Comparison of ENCODE assay signal across 11 cellular contexts in genomic region chr15:55197719-55198118, GRCh38. TPM values are rescaled to one million over a fixed set of nuclear protein-coding genes. Genes with fewer than 3 reads are reported as not detected.
DNase-seq lines count a peak whose midpoint lies in the region; ATAC-seq, FAIRE-seq and TF ChIP-seq lines count a peak whose summit lies in the region.
"Had no signal": no experiment of that assay in that cellular context is flagged by ENCODE, and none has a peak within 500 bp of the region (broad histone marks: within the 10 kb centered on the region; RNA-seq: fewer than 3 reads in every experiment).

No MANE protein-coding gene starts in this region.

- H3K4me1 Mint-ChIP-seq in Calu3 (ENCODE audit: low read depth, unreplicated experiment): no peaks in the 10 kb centered on the region

- peaks cover 5% of the 10 kb centered on the region for H3K9me3 Mint-ChIP-seq in Calu3 (ENCODE audit: low read depth, unreplicated experiment)

- H3K36me3 ChIP-seq in BLaER1: peaks cover 7% of the 10 kb centered on the region
- H3K36me3 ChIP-seq in OCI-LY1 (ENCODE audit: insufficient read depth, low read length): peaks cover 22% of the 10 kb centered on the region; the same call in 1 of the 2 replicates
- no peaks in the 10 kb centered on the region for H3K36me3 ChIP-seq in esophagus (ENCODE audit: control insufficient read depth in 2 of 2, insufficient read depth in 2 of 2, low read length in 1 of 2)
- H3K36me3 ChIP-seq in pancreas: no peaks in the 10 kb centered on the region

- no peak overlapping the region for H3K4me3 Mint-ChIP-seq in Calu3 (ENCODE audit: low read depth, unreplicated experiment)

- 43 to 54% methylated on average over 4 of the region's 4 CpGs for WGBS in esophagus, 2 donors
- WGBS in pancreas, 2 donors: 25 to 32% methylated on average over 4 of the region's 4 CpGs

- ATAC-seq in pancreas (peak in 1 of 4 donors; percentile 1), GM19023 (IDR thresholded peaks at IDR 0.05; ENCODE audit: unreplicated experiment) (no peak)

- FAIRE-seq in pancreas (lab: Jason Lieb, UNC): no peak

- peaks cover 40% of the 10 kb centered on the region for H3K79me2 ChIP-seq in OCI-LY1 (ENCODE audit: insufficient read depth, low read length)

- no peaks in the 10 kb centered on the region for H3F3A ChIP-seq in OCI-LY1 (ENCODE audit: insufficient read depth, low read length)

- peak overlapping the region; percentile 35 for H2AFZ ChIP-seq in OCI-LY1 (ENCODE audit: low read length)

- no TSS peak for BruUV-seq in Calu3 (replicated peaks; lab: Mats Ljungman, UMichigan)

- H3K4me1 ChIP-seq in BLaER1 (peaks cover 37% of the 10 kb centered on the region), OCI-LY1 (ENCODE audit: insufficient read depth, low read length, severe bottlenecking) (peaks cover 38% of the 10 kb centered on the region), esophagus (ENCODE audit: control insufficient read depth in 2 of 2, insufficient read depth in 2 of 2, low read length in 1 of 2) (peaks cover 0 to 2% of the 10 kb centered on the region in 2 donors), pancreas (peaks cover 17 to 25% (median 20%) of the 10 kb centered on the region in 3 donors)

- CTCF ChIA-PET in Calu3 (lab: Charles Lee): interaction anchor here (1.0 to 1.3 kb wide), 2 partner anchors 14 to 142 kb away, joined by 3 to 4 read pairs; no protein-coding TSS in a partner anchor

- no peak for DNase-seq in pancreas
- no peak for DNase-seq in Kasumi-1 (lab: John Stamatoyannopoulos, UW)
- DNase-seq in Calu3: no peak
- no peak for DNase-seq in activated CD4-positive, alpha-beta T cell treated with anti-CD3 and anti-CD28 coated beads, Interleukin-2, amount 50 U/mL, for 1 hour
- DNase-seq: DMS79 had no signal

- H3K9me3 ChIP-seq in BLaER1: peaks cover 14% of the 10 kb centered on the region
- H3K9me3 ChIP-seq in OCI-LY1 (ENCODE audit: low read length): no peaks in the 10 kb centered on the region
- no peaks in the 10 kb centered on the region for H3K9me3 ChIP-seq in esophagus (ENCODE audit: control insufficient read depth in 2 of 2, insufficient read depth in 1 of 2, low read depth in 1 of 2, low read length in 1 of 2)
- no peaks in the 10 kb centered on the region for H3K9me3 ChIP-seq in pancreas

- H3K27me3 ChIP-seq in BLaER1: no peaks in the 10 kb centered on the region
- no peaks in the 10 kb centered on the region for H3K27me3 ChIP-seq in OCI-LY1 (ENCODE audit: insufficient read depth, low read length)
- H3K27me3 ChIP-seq in esophagus (ENCODE audit: control insufficient read depth in 1 of 2, insufficient read depth in 2 of 2, low read length in 2 of 2): no peaks in the 10 kb centered on the region
- no peaks in the 10 kb centered on the region for H3K27me3 ChIP-seq in pancreas

- H3K4me2 ChIP-seq in BLaER1: peak overlapping the region; percentile 89
- peak overlapping the region; percentile 72 for H3K4me2 ChIP-seq in OCI-LY1 (ENCODE audit: low read length)

- intact Hi-C loops in pancreas (cut with DNase I) (no loop called here), Calu3 (cut with micrococcal nuclease; ENCODE audit: unreplicated experiment) (loop anchor here (5.0 kb wide), 1 partner anchor 210 kb away; the partner anchor contains the start of genes CCPG1 and PIERCE2)

- H3K4me3 ChIP-seq in BLaER1 (peak overlapping the region; percentile 82), OCI-LY1 (ENCODE audit: low read depth, low read length, poor library complexity, severe bottlenecking) (peak overlapping the region; percentile 93), esophagus (ENCODE audit: low read depth in 1 of 2, low read length in 2 of 2) (peak overlapping the region; percentile 92 to 94), pancreas (peak overlapping the region; percentile 66 to 86 (median 74))

- H3K27ac ChIP-seq in BLaER1: peak overlapping the region; percentile 97
- H3K27ac ChIP-seq in OCI-LY1 (ENCODE audit: low read depth, low read length, poor library complexity, severe bottlenecking): peak overlapping the region; percentile 93
- no peak overlapping the region for H3K27ac ChIP-seq in esophagus (ENCODE audit: low read depth in 2 of 2, low read length in 1 of 2)
- peak overlapping the region in 3 of 4 donors; percentile 69 to 94 (median 89) for H3K27ac ChIP-seq in pancreas

- H3K9me2 ChIP-seq in OCI-LY1 (ENCODE audit: low read depth, low read length): no peaks in the 10 kb centered on the region

- H3K36me3 Mint-ChIP-seq in Calu3 (ENCODE audit: insufficient read depth, unreplicated experiment): no peaks in the 10 kb centered on the region

- no peak overlapping the region for H3K27ac Mint-ChIP-seq in Calu3 (ENCODE audit: unreplicated experiment)
- H3K27ac Mint-ChIP-seq: T-helper 1 cell treated with Interleukin-12 subunit alpha and Interleukin-12 subunit beta and Interleukin-4 antibody, amounts not matched to agents 30 μg/mL and 1 μg/mL, for 36 hours had no signal

- H3K9ac ChIP-seq in BLaER1 (peak overlapping the region; percentile 97), OCI-LY1 (ENCODE audit: low read length) (peak overlapping the region; percentile 75)

- H3K27me3 Mint-ChIP-seq in Calu3 (ENCODE audit: unreplicated experiment): no peaks in the 10 kb centered on the region
- H3K27me3 Mint-ChIP-seq: activated naive CD4-positive, alpha-beta T cell treated with anti-CD3 and anti-CD28 coated beads, Interleukin-2, amount 50 U/mL, for 24 hours had no signal

- no peak for TF ChIP-seq CTCF in OCI-LY1 (IDR thresholded peaks at IDR 0.05; ENCODE audit: low read length)
- TF ChIP-seq CTCF in pancreas (IDR thresholded peaks at IDR 0.05): no peak
- TF ChIP-seq CTCF in Calu3 (IDR thresholded peaks at IDR 0.05; ENCODE audit: unreplicated experiment): no peak

- peaks cover 32% of the 10 kb centered on the region for H4K20me1 ChIP-seq in BLaER1
- H4K20me1 ChIP-seq in OCI-LY1 (ENCODE audit: insufficient read depth, low read length): no peaks in the 10 kb centered on the region

RNA-seq across cellular contexts. Expression of gene RSL24D1, which starts 1.0 kb away (rescaled TPM):
- polyA plus RNA-seq in esophagus (10 to 100 TPM; 46.8 to 49.6 TPM), pancreas (10 to 100 TPM; 37.5 to 48.3 TPM)
- total RNA-seq in pancreas (10 to 100 TPM; 30.7 to 67.0 (median 36.1) TPM), Calu3 (2022) (82.1 and 93.3 TPM in 2 replicates)

Comparison
In these comparisons a context has a peak if more than half of its experiments do, and no peak if none do; other contexts are left out.
1. H3K27ac ChIP-seq: peak in BLaER1 (single experiment), OCI-LY1 (single experiment) and pancreas (3 of 4); none in esophagus (0 of 2).
2. Peak in every context shown above with its lines, with median percentiles within 50 percentile points of each other: H3K4me3 ChIP-seq.